Comparison of ENCODE assay signal across 8 cellular contexts in the genomic region with DNA sequence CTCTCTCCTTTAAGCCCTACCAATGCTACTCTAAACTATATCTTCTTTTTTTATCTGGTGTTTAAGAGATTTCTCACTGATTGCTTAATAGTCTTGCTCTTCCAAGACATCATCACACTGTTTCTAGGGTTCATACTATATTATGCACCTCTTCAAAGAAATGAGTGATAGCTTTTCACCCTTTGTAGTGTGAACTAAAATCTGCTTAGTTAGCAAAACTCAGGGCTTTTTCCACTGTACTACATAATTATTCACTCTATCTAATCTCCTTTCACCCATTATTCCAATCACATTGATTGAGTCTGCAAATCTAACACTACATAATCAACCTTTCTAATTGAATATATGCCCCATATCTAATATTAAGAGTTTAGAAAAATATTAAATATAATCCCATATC.
"Had no signal": no experiment of that assay in that cellular context is flagged by ENCODE, and none has a peak within 500 bp of the region (broad histone marks: within the 10 kb centered on the region; RNA-seq: fewer than 3 reads in every experiment).

No MANE protein-coding gene starts in this region.

- H3K4me3 ChIP-seq: GM23248 had no signal

- H3K9ac ChIP-seq: GM23248, KMS-11 had no signal

- H3K27ac Mint-ChIP-seq: H9 had no signal

- H3K4me3 Mint-ChIP-seq: H9 had no signal

- DNase-seq: GM23248, GOT3, H9, HCEC 1CT, KBM-7 had no signal

- FAIRE-seq: H54, HTR-8/SVneo had no signal

- H3K4me1 Mint-ChIP-seq: H9 had no signal

- H3K4me2 ChIP-seq: KMS-11 had no signal

- H3K27ac ChIP-seq: GM23248, KMS-11 had no signal

- H2AFZ ChIP-seq: GM23248 had no signal
